1 cellular context compared by ENCODE assay signal in the genomic region with DNA sequence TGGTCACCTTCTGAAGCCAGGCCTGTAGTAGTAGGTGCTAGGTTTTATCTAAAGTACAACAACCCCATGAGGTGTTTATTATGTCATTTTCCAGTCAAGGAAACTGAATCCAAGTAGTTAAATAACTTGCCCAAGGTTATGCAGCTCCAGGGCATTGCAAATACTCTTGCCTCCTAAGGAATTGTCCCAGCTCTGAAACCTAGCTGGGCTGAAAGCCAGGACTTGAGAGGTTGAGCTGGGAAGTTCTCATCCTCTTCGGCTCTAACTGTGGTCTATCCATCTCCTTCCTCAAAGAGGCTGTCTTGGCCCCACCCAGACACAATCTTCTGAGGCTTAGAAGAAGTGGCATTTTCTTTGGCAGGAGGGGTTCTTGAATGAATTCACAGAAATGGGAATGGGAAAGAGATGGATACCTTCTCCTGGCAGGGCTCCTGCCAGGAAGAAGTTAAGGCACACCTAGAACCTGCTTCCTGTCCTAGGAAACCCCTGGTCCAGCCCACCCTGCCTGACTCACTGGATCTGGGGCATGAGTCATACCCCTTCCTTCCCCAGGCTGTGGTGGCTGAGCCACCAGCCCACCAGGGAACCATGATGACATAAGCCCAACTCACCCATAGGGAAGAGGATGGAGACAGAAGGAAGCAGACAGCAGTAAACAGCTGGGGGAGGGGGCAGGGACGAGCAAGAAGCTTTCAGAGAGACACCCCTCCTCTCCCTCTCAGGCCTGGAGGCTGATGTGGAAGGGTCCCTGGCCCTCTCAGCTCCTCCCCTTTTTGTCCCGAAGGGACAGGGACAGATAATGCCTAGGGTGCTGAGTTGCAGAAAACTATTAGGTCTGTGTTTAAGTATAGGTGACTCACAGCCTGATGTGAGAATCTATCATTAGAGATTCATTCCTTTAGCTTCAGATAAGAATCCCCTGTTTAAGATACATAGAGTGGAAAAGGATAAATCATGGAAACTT.
TF ChIP-seq lines count a peak whose summit lies in the region.

No MANE protein-coding gene starts in this region.

TF ChIP-seq in HepG2, 621 proteins besides CTCF, POLR2A, EP300 and RAD21:
- TF ChIP-seq FOSL2 (CRISPR knock-in tag; IDR thresholded peaks at IDR 0.05) (peak; percentile 84), ARID2 (CRISPR knock-in tag; IDR thresholded peaks at IDR 0.05; ENCODE audit: borderline replicate concordance) (no peak)
